ENCODE assay signal across 1 cellular context in genomic region chr5:149559712-149560111, GRCh38.
TF ChIP-seq lines count a peak whose summit lies in the region.

No MANE protein-coding gene starts in this region.

TF ChIP-seq in HepG2, 621 proteins besides CTCF, POLR2A, EP300 and RAD21:
- TF ChIP-seq ZNF333 (CRISPR knock-in tag; IDR thresholded peaks at IDR 0.05; ENCODE audit: borderline replicate concordance) (no peak), NR0B2 (CRISPR knock-in tag; IDR thresholded peaks at IDR 0.05) (no peak), ZNF83 (CRISPR knock-in tag; IDR thresholded peaks at IDR 0.05; ENCODE audit: borderline replicate concordance) (no peak), BCL6 (CRISPR knock-in tag; IDR thresholded peaks at IDR 0.05) (no peak), ZNF580 (CRISPR knock-in tag; IDR thresholded peaks at IDR 0.05; ENCODE audit: borderline replicate concordance, low read depth) (no peak), TRIM24 (CRISPR knock-in tag; IDR thresholded peaks at IDR 0.05) (no peak), ZNF510 (CRISPR knock-in tag; IDR thresholded peaks at IDR 0.05; ENCODE audit: low read depth) (no peak), EEA1 (CRISPR knock-in tag; IDR thresholded peaks at IDR 0.05; ENCODE audit: borderline replicate concordance) (no peak), ZNF773 (CRISPR knock-in tag; IDR thresholded peaks at IDR 0.05; ENCODE audit: borderline replicate concordance) (no peak), ZNF792 (CRISPR knock-in tag; IDR thresholded peaks at IDR 0.05) (no peak), SRY (CRISPR knock-in tag; IDR thresholded peaks at IDR 0.05) (no peak), PRDM4 (CRISPR knock-in tag; IDR thresholded peaks at IDR 0.05; ENCODE audit: borderline replicate concordance) (no peak)
TF ChIP-seq in HepG2: peak in this region for 0.
